10 cellular contexts compared by ENCODE assay signal in the genomic region with DNA sequence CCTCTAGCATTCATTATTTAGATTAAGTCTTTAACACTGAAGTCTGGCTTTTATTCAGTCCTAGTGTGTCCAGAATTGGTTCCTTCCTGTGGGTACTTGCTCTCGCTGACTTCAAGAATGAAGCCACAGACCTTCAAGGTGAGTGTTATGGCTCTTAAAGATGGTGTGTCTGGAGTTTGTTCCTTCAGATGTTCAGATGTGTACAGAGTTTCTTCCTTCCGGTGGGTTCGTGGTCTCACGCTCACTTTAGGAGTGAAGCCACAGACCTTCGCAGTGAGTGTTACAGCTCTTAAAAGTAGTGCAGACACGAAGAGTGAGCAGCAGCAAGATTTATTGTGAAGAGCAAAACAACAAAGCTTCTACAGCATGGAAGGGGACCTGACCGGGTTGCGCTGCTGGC.
"Had no signal": no experiment of that assay in that cellular context is flagged by ENCODE, and none has a peak within 500 bp of the region (broad histone marks: within the 10 kb centered on the region; RNA-seq: fewer than 3 reads in every experiment).

No MANE protein-coding gene starts in this region.

- ATAC-seq: HCT116, HepG2, K562 had no signal

- H3K9ac ChIP-seq: GM23248 had no signal

- H3K27ac ChIP-seq: GM23248, HL-60 had no signal

- DNase-seq: GM23248, GOT3, H7, HFFc6, KG1 had no signal

- H3K4me3 ChIP-seq: GM23248, HAP-1, K562 had no signal

- H3K4me1 ChIP-seq: HAP-1 had no signal

- H3K9me3 ChIP-seq: HAP-1 had no signal

- H2AFZ ChIP-seq: GM23248 had no signal

- FAIRE-seq: HepG2, K562 had no signal

- H3K36me3 ChIP-seq: HAP-1 had no signal
